Comparison of ENCODE assay signal across 11 cellular contexts in the genomic region with DNA sequence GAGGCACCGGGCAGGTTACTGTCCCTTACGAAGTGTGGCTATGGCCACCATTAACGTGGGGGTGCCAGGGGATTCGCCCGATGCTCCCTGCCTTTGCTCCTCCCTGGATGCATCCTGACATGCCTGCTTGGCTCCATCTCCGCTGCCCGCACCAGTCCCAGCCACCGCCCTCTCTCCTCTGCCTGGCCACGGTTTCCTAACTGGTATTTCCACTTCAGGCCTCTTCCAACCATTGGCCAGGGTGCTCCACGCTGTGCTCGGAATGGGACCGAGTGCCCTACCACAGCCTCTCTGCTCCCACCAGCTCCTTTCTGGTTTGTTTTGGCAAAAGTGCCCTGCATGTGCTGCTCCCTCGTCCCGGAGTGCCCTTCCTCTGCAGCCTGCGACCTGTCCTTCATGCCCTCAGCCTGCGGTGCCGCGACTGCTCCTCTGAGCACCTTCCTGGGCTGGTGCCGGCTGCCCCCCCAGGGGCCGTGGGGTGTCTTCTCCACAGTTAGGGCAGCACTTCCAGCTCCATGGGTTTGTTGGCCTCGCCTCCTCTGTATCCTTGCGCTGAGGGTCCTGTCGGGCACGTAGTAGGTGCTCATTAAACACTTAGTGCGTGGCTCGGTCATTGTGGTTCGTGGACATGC.
"Had no signal": no experiment of that assay in that cellular context is flagged by ENCODE, and none has a peak within 500 bp of the region (broad histone marks: within the 10 kb centered on the region; RNA-seq: fewer than 3 reads in every experiment).

No MANE protein-coding gene starts in this region.

- H3K9ac ChIP-seq: parathyroid adenoma had no signal

- H3K27ac ChIP-seq: adrenal gland, parathyroid adenoma, SJCRH30, tibial nerve had no signal

- H3K4me3 ChIP-seq: adrenal gland, SJCRH30, tibial nerve had no signal

- ATAC-seq: activated CD4-positive, alpha-beta T cell treated with anti-CD3 and anti-CD28 coated beads for 36 hours; effector memory CD8-positive, alpha-beta T cell had no signal

- H3K4me1 ChIP-seq: parathyroid adenoma had no signal

- H2AFZ ChIP-seq: parathyroid adenoma had no signal

- H3K27ac Mint-ChIP-seq: activated CD4-positive, alpha-beta T cell treated with anti-CD3 and anti-CD28 coated beads for 36 hours; activated naive CD4-positive, alpha-beta T cell treated with anti-CD3 and anti-CD28 coated beads for 36 hours had no signal

- H3K4me3 Mint-ChIP-seq: activated CD4-positive, alpha-beta T cell treated with anti-CD3 and anti-CD28 coated beads for 36 hours; activated naive CD4-positive, alpha-beta T cell treated with anti-CD3 and anti-CD28 coated beads for 36 hours; central memory CD8-positive, alpha-beta T cell; effector memory CD8-positive, alpha-beta T cell had no signal

- H3K27me3 Mint-ChIP-seq: activated CD4-positive, alpha-beta T cell treated with anti-CD3 and anti-CD28 coated beads for 36 hours; central memory CD8-positive, alpha-beta T cell; effector memory CD8-positive, alpha-beta T cell had no signal

- H3K9me3 ChIP-seq: adrenal gland, SJCRH30, tibial nerve had no signal

- H3K27me3 ChIP-seq: adrenal gland, SJCRH30, tibial nerve had no signal

- H3K36me3 ChIP-seq: adrenal gland, SJCRH30, tibial nerve had no signal

- H3K9me3 Mint-ChIP-seq: central memory CD8-positive, alpha-beta T cell; effector memory CD8-positive, alpha-beta T cell had no signal

- DNase-seq: activated CD4-positive, alpha-beta T cell treated with anti-CD3 and anti-CD28 coated beads for 36 hours; activated naive CD4-positive, alpha-beta T cell treated with anti-CD3 and anti-CD28 coated beads for 36 hours; effector memory CD8-positive, alpha-beta T cell; hypothalamus; mesenchymal stem cell; SJCRH30; small intestine had no signal
